ENCODE assay signal across 8 cellular contexts in the genomic region with DNA sequence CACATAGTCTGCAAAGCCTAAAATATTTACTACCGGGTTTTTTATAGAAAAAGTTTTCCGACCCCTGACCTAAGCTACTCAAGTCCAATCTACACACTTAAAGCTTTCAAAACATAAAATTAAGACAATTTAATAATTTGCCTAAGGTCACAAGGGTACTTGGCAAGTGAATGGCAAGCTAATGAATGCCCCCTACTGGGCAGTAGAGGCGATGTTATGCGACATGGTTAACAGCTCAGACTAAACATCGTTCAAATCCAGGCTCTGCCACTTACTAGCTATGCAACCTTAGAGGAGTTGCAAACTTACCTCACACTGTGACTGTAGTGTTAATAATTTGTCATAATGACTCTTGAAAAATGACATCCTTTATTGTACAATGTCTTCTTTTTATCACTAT.
A peak's percentile ranks its signal among the peaks of the same experiment; 100 is the strongest.
DNase-seq lines count a peak whose midpoint lies in the region; ATAC-seq and TF ChIP-seq lines count a peak whose summit lies in the region.

No MANE protein-coding gene starts in this region.

- no peak overlapping the region for H2BK120ac ChIP-seq in mesendoderm (ENCODE audit: low read depth, low read length)

- ATAC-seq in GM21786 (IDR thresholded peaks at IDR 0.05; ENCODE audit: unreplicated experiment) = no peak
- ATAC-seq in GM19324 (IDR thresholded peaks at IDR 0.05; ENCODE audit: low FRiP score, unreplicated experiment) = no peak
- ATAC-seq in HG02571 (IDR thresholded peaks at IDR 0.05; ENCODE audit: unreplicated experiment) = no peak

- no peak overlapping the region for H4K5ac ChIP-seq in mesendoderm (ENCODE audit: low read length)

- no peak overlapping the region for H2BK5ac ChIP-seq in mesendoderm (ENCODE audit: low read length)

- no peak overlapping the region for H3K23ac ChIP-seq in mesendoderm (ENCODE audit: low read length)

- H2BK15ac ChIP-seq in mesendoderm (replicated peaks; ENCODE audit: low read depth) = no peak overlapping the region

- H3K4me3 ChIP-seq in HAP-1 (no peak overlapping the region), mesendoderm (ENCODE audit: low read length) (no peak overlapping the region)

- H3K79me2 ChIP-seq in mesendoderm (ENCODE audit: control insufficient read depth, insufficient read depth, low read length) = no peaks in the 10 kb centered on the region

- no peak overlapping the region for H2AK5ac ChIP-seq in mesendoderm (ENCODE audit: low read length)

- H3K56ac ChIP-seq in mesendoderm (ENCODE audit: low read length) = no peak overlapping the region

- H3K27ac ChIP-seq in mesendoderm (ENCODE audit: low read depth, low read length) = no peak overlapping the region

- H3K9ac ChIP-seq in mesendoderm (ENCODE audit: low read length) = no peak overlapping the region

- no peaks in the 10 kb centered on the region for H3K36me3 Mint-ChIP-seq in chondrocyte (ENCODE audit: low read depth)

- WGBS in mesendoderm (ENCODE audit: extremely low coverage, insufficient coverage, low lambda C conversion rate) = no CpG with 5 or more reads among the region's 5 CpGs

- H3K18ac ChIP-seq in mesendoderm (ENCODE audit: low read length) = no peak overlapping the region

- peaks cover 36% of the 10 kb centered on the region for H3K4me1 Mint-ChIP-seq in chondrocyte (ENCODE audit: low read depth)

- TF ChIP-seq CTCF in AG09319 (IDR thresholded peaks at IDR 0.05; ENCODE audit: low read depth, low read length) (peak; percentile 52), chondrocyte (IDR thresholded peaks at IDR 0.05) (peak; percentile 76)

- H3K4me3 Mint-ChIP-seq in chondrocyte (ENCODE audit: unreplicated experiment) = no peak overlapping the region

- H3K36me3 ChIP-seq in HAP-1 (replicated peaks) (no peaks in the 10 kb centered on the region), mesendoderm (ENCODE audit: control insufficient read depth, insufficient read depth, low read length) (no peaks in the 10 kb centered on the region)

- no peak overlapping the region for H3K4ac ChIP-seq in mesendoderm (ENCODE audit: low read depth, low read length)

- H3K9me3 ChIP-seq in HAP-1 = no peaks in the 10 kb centered on the region

- no peaks in the 10 kb centered on the region for H3K79me1 ChIP-seq in mesendoderm (ENCODE audit: low read length)

- no peaks in the 10 kb centered on the region for H3K27me3 Mint-ChIP-seq in chondrocyte (ENCODE audit: low read depth)

- DNase-seq in AG09319 (ENCODE audit: extremely low read depth, low read depth) (peak; percentile 7), HAP-1 (ENCODE audit: low spot score in 2 of 2) (peak; percentile 27 to 45), NCI-H748 (lab: John Stamatoyannopoulos, UW; ENCODE audit: unreplicated experiment) (peak; percentile 77), chondrocyte (ENCODE audit: low spot score) (no peak), mesendoderm (peak; percentile 70)

- no peak overlapping the region for H4K8ac ChIP-seq in mesendoderm (ENCODE audit: low read depth, low read length)

- H3K27me3 ChIP-seq in HAP-1 (ENCODE audit: low read depth) (no peaks in the 10 kb centered on the region), mesendoderm (ENCODE audit: insufficient read depth, low read length, poor library complexity) (no peaks in the 10 kb centered on the region)

- no peak overlapping the region for H3K4me2 ChIP-seq in mesendoderm (ENCODE audit: low read length)

- in situ Hi-C loops in HAP-1 (cut with MboI; ENCODE audit: low sequenced_read_pairs) = no loop called here

- H3K4me1 ChIP-seq in HAP-1 = no peaks in the 10 kb centered on the region
- H3K4me1 ChIP-seq in mesendoderm (ENCODE audit: control insufficient read depth, low read depth, low read length) = no peaks in the 10 kb centered on the region

- no peak overlapping the region for H3K27ac Mint-ChIP-seq in chondrocyte (ENCODE audit: unreplicated experiment)

- no peaks in the 10 kb centered on the region for H3K9me3 Mint-ChIP-seq in chondrocyte (ENCODE audit: low read depth)
